In genomic region chr5:1111727-1112289, GRCh38 we compare ENCODE assay signal across 8 cellular contexts. TPM values are rescaled to one million over a fixed set of nuclear protein-coding genes. Genes with fewer than 3 reads are reported as not detected.
A peak's percentile ranks its signal among the peaks of the same experiment; 100 is the strongest.
DNase-seq lines count a peak whose midpoint lies in the region; ATAC-seq and TF ChIP-seq lines count a peak whose summit lies in the region.

TSS of gene SLC12A7 (minus strand) at chr5:1112063. CDS start at chr5:1111991, 72 bp downstream.

- peaks cover 9% of the 10 kb centered on the region for H3K27me3 Mint-ChIP-seq in activated T-helper 1 cell treated with anti-CD3 and anti-CD28 coated beads, Interleukin-12 subunit alpha, Interleukin-12 subunit beta, Interleukin-2, Interleukin-4 antibody, amounts not matched to agents 30 ng/mL and 10 ng/mL and 1 ng/mL, durations not matched to agents 14 hours and 24 hours and 36 hours (ENCODE audit: insufficient read depth)
- peaks cover 8% of the 10 kb centered on the region for H3K27me3 Mint-ChIP-seq in neural progenitor cell (ENCODE audit: insufficient read depth, low read depth)

- peak within 1 kb of the TSS; percentile 79 for H3K27ac Mint-ChIP-seq in activated T-helper 1 cell treated with anti-CD3 and anti-CD28 coated beads, Interleukin-12 subunit alpha, Interleukin-12 subunit beta, Interleukin-2, Interleukin-4 antibody, amounts not matched to agents 30 ng/mL and 10 ng/mL and 1 ng/mL, durations not matched to agents 14 hours and 24 hours and 36 hours
- H3K27ac Mint-ChIP-seq in neural progenitor cell: no peak within 1 kb of the TSS

- H3K36me3 ChIP-seq in neural progenitor cell (no peaks in the 10 kb centered on the region), thoracic aorta (no peaks in the 10 kb centered on the region)

- no peaks in the 10 kb centered on the region for H3K27me3 ChIP-seq in neural progenitor cell
- no peaks in the 10 kb centered on the region for H3K27me3 ChIP-seq in thoracic aorta (replicated peaks; ENCODE audit: insufficient read depth)

- peak within 1 kb of the TSS; percentile 73 for H3K9ac ChIP-seq in neural progenitor cell

- no peaks in the 10 kb centered on the region for H3F3A ChIP-seq in neural progenitor cell (ENCODE audit: low read depth)

- H3K9me3 ChIP-seq in neural progenitor cell (ENCODE audit: low read depth) (no peaks in the 10 kb centered on the region), thoracic aorta (no peaks in the 10 kb centered on the region)

- H3K4me3 Mint-ChIP-seq in activated T-helper 1 cell treated with anti-CD3 and anti-CD28 coated beads, Interleukin-12 subunit alpha, Interleukin-12 subunit beta, Interleukin-2, Interleukin-4 antibody, amounts not matched to agents 30 ng/mL and 10 ng/mL and 1 ng/mL, durations not matched to agents 14 hours and 24 hours and 36 hours: peak within 1 kb of the TSS; percentile 87
- H3K4me3 Mint-ChIP-seq in neural progenitor cell: peak within 1 kb of the TSS; percentile 88

- peaks cover 43% of the 10 kb centered on the region for H3K79me2 ChIP-seq in neural progenitor cell (ENCODE audit: low read depth)

- H2AFZ ChIP-seq in neural progenitor cell (replicated peaks): peak within 1 kb of the TSS; percentile 79

- H3K4me1 Mint-ChIP-seq in activated T-helper 1 cell treated with anti-CD3 and anti-CD28 coated beads, Interleukin-12 subunit alpha, Interleukin-12 subunit beta, Interleukin-2, Interleukin-4 antibody, amounts not matched to agents 30 ng/mL and 10 ng/mL and 1 ng/mL, durations not matched to agents 14 hours and 24 hours and 36 hours (ENCODE audit: low read depth): peaks cover 30% of the 10 kb centered on the region
- H3K4me1 Mint-ChIP-seq in neural progenitor cell: peaks cover 21% of the 10 kb centered on the region

- intact Hi-C loops in activated T-helper 1 cell treated with anti-CD3 and anti-CD28 coated beads, Interleukin-12 subunit alpha, Interleukin-12 subunit beta, Interleukin-2, Interleukin-4 antibody, amounts not matched to agents 30 ng/mL and 10 ng/mL and 1 ng/mL, durations not matched to agents 14 hours and 24 hours and 36 hours (cut with micrococcal nuclease): loop anchor here (1.0 to 5.0 kb wide), 2 partner anchors 8 to 150 kb away; no protein-coding TSS in a partner anchor

- peaks cover 2% of the 10 kb centered on the region for H3K36me3 Mint-ChIP-seq in activated T-helper 1 cell treated with anti-CD3 and anti-CD28 coated beads, Interleukin-12 subunit alpha, Interleukin-12 subunit beta, Interleukin-2, Interleukin-4 antibody, amounts not matched to agents 30 ng/mL and 10 ng/mL and 1 ng/mL, durations not matched to agents 14 hours and 24 hours and 36 hours (ENCODE audit: low read depth)
- no peaks in the 10 kb centered on the region for H3K36me3 Mint-ChIP-seq in neural progenitor cell

- ATAC-seq in HG02763 (IDR thresholded peaks at IDR 0.05; ENCODE audit: unreplicated experiment) (peak; percentile 55), thoracic aorta (ENCODE audit: insufficient number of reproducible peaks, low FRiP score, low read depth) (no peak)

- TF ChIP-seq CTCF in GM12875 (IDR thresholded peaks at IDR 0.05; ENCODE audit: borderline replicate concordance, insufficient read depth, low read depth, low read length) (no peak), fibroblast of villous mesenchyme (IDR thresholded peaks at IDR 0.05; ENCODE audit: insufficient read depth, low read depth, low read length) (no peak), neural progenitor cell (IDR thresholded peaks at IDR 0.05) (no peak), thoracic aorta (IDR thresholded peaks at IDR 0.05) (no peak)

- DNase-seq in NCI-H748 (lab: John Stamatoyannopoulos, UW; ENCODE audit: unreplicated experiment): peak; percentile 85
- DNase-seq in activated T-helper 1 cell treated with anti-CD3 and anti-CD28 coated beads, Interleukin-12 subunit alpha, Interleukin-12 subunit beta, Interleukin-2, Interleukin-4 antibody, amounts not matched to agents 30 ng/mL and 10 ng/mL and 1 ng/mL, durations not matched to agents 14 hours and 24 hours and 36 hours (ENCODE audit: low spot score): peak; percentile 67
- no peak for DNase-seq in fibroblast of villous mesenchyme (ENCODE audit: low read depth)
- peak; percentile 77 for DNase-seq in neural progenitor cell (ENCODE audit: low spot score)
- no peak for DNase-seq in thoracic aorta (ENCODE audit: low spot score)
- DNase-seq in NAMALWA (ENCODE audit: low spot score): no peak

- peaks cover 44% of the 10 kb centered on the region for H4K20me1 ChIP-seq in neural progenitor cell (ENCODE audit: low read depth)

- peaks cover 11% of the 10 kb centered on the region for H3K4me1 ChIP-seq in neural progenitor cell
- peaks cover 0 to 7% of the 10 kb centered on the region in 2 donors for H3K4me1 ChIP-seq in thoracic aorta (ENCODE audit: control insufficient read depth in 1 of 2, low read depth in 2 of 2)

- H3K27ac ChIP-seq in neural progenitor cell: no peak within 1 kb of the TSS
- H3K27ac ChIP-seq in thoracic aorta: peak within 1 kb of the TSS in 1 of 2 donors; percentile 44

- no peaks in the 10 kb centered on the region for H3K9me3 Mint-ChIP-seq in activated T-helper 1 cell treated with anti-CD3 and anti-CD28 coated beads, Interleukin-12 subunit alpha, Interleukin-12 subunit beta, Interleukin-2, Interleukin-4 antibody, amounts not matched to agents 30 ng/mL and 10 ng/mL and 1 ng/mL, durations not matched to agents 14 hours and 24 hours and 36 hours
- H3K9me3 Mint-ChIP-seq in neural progenitor cell: no peaks in the 10 kb centered on the region

- H3K4me2 ChIP-seq in neural progenitor cell: peak within 1 kb of the TSS; percentile 80

- peak within 1 kb of the TSS; percentile 55 for H3K4me3 ChIP-seq in GM12875 (ENCODE audit: low read depth, low read length)
- peak within 1 kb of the TSS; percentile 74 for H3K4me3 ChIP-seq in fibroblast of villous mesenchyme (ENCODE audit: low read depth, low read length)
- H3K4me3 ChIP-seq in neural progenitor cell: peak within 1 kb of the TSS; percentile 94
- H3K4me3 ChIP-seq in thoracic aorta: peak within 1 kb of the TSS; percentile 94

RNA-seq across cellular contexts. Expression of gene SLC12A7, which starts in this region (rescaled TPM):
- 24.4 and 26.6 TPM in 2 replicates for total RNA-seq in activated T-helper 1 cell treated with anti-CD3 and anti-CD28 coated beads, Interleukin-12 subunit alpha, Interleukin-12 subunit beta, Interleukin-2, Interleukin-4 antibody, amounts not matched to agents 30 ng/mL and 10 ng/mL and 1 ng/mL, durations not matched to agents 14 hours and 24 hours and 36 hours
- 9.5 and 12.9 TPM in 2 replicates for total RNA-seq in fibroblast of villous mesenchyme
- total RNA-seq in neural progenitor cell (ENCODE audit: low replicate concordance): 7.5 and 27.3 TPM in 2 replicates
- total RNA-seq in thoracic aorta: 10 to 100 TPM; 18.4 to 34.6 TPM

Comparison
In these comparisons a context has a peak if more than half of its experiments do, and no peak if none do; other contexts are left out.
1. DNase-seq: peak in NCI-H748 (single experiment), activated T-helper 1 cell treated with anti-CD3 and anti-CD28 coated beads, Interleukin-12 subunit alpha, Interleukin-12 subunit beta, Interleukin-2, Interleukin-4 antibody, amounts not matched to agents 30 ng/mL and 10 ng/mL and 1 ng/mL, durations not matched to agents 14 hours and 24 hours and 36 hours (single experiment) and neural progenitor cell (single experiment); none in fibroblast of villous mesenchyme (single experiment), thoracic aorta (single experiment) and NAMALWA (single experiment).
2. Peak in every context shown above with its lines, with median percentiles within 50 percentile points of each other: H3K4me3 ChIP-seq.